27 cellular contexts compared by ENCODE assay signal in genomic region chr3:19331931-19332330, GRCh38.
"Had no signal": no experiment of that assay in that cellular context is flagged by ENCODE, and none has a peak within 500 bp of the region (broad histone marks: within the 10 kb centered on the region; RNA-seq: fewer than 3 reads in every experiment).

No MANE protein-coding gene starts in this region.

- H3K27ac ChIP-seq: KMS-11, PC-9, Peyer's patch, SJCRH30 had no signal

- H3K4me3 ChIP-seq: K562, PC-9, Peyer's patch, SJCRH30 had no signal

- H3K4me1 ChIP-seq: Peyer's patch, SJCRH30 had no signal

- DNase-seq: Kasumi-1, MV-4-11, NCI-H1092, NCI-H1105 treated with DMSO at 0.1 percent for 48 hours, NCI-H1417 treated with DMSO at 0.1 percent for 48 hours, NCI-H146, NCI-H1694 treated with DMSO at 0.1 percent for 48 hours, NCI-H1930, NCI-H2081, NCI-H2107, NCI-H226, NCI-H446, NCI-H510A, NCI-H524 treated with DMSO at 0.1 percent for 48 hours, NCI-H69, NCI-H774, OCI-M1, PC-9, Peyer's patch, SHP77 treated with DMSO at 0.1 percent for 48 hours, SJCRH30, T-helper 2 cell had no signal

- H3K27me3 ChIP-seq: Peyer's patch, SJCRH30 had no signal

- ATAC-seq: HepG2, K562, Right ventricle myocardium inferior, SK-N-SH treated with all-trans-retinoic acid at 6 μM for 48 hours had no signal

- H3K36me3 ChIP-seq: Peyer's patch, SJCRH30 had no signal

- H3K9me3 ChIP-seq: Peyer's patch, SJCRH30 had no signal
